ENCODE assay signal across 8 cellular contexts in the genomic region with DNA sequence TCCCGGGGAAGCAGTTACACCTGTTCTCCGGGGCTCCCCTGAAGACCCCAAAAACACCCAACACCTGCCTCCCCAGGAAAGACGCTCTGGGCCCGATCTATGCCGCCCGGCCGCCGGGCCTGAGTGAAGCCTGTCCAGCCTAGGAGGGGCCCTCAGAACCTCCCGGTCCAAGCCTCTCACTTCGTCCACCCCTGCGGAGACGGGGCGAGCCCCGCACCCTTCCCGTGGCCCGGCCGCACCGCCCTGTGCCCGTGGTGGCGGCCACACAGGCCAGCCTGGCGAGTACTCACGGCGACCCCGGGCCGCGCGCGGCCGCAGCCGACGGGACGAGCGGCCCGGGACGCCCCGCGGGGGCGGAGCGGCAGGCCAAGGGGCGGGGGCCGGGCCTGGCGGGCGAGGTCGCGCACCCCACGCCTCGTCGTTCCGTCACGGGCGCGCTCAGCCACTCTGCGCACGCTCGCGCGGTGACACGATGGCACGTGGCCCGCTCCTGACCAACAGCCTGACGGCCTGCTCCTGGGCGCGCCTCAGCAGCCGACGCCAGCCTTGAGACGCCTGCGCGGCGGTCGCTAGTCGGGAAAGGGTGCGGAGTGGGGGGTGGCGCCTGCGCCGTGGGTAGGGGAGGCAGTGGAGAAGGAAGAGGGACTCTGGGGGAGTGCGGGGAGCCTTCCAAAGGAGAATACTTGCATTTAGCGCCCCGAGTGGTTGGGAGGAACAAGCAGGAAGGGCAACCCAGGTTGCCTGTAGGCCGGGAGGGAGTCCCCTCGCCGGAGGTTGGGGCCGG.
DNase-seq lines count a peak whose midpoint lies in the region; ATAC-seq lines count a peak whose summit lies in the region.

PARP6 (minus strand) TSS at position 342 of the 784 bp plus-strand sequence. CDS start 5,077 bp downstream, outside the sequence.

- ATAC-seq in GM18909 (IDR thresholded peaks at IDR 0.05; ENCODE audit: poor library complexity, unreplicated experiment) (peak; percentile 96), HG03175 (IDR thresholded peaks at IDR 0.05; ENCODE audit: unreplicated experiment) (peak; percentile 96)
- peak; percentile 97 to 98 for ATAC-seq in activated CD4-positive, CD25-positive, alpha-beta regulatory T cell treated with anti-CD3 and anti-CD28 coated beads, Interleukin-2, amount 50 U/mL, for 24 hours

- peak; percentile 99 for DNase-seq in AG08396 (ENCODE audit: low spot score)
- peak; percentile 94 for DNase-seq in NCI-H345 (lab: John Stamatoyannopoulos, UW)
- DNase-seq in cerebellar cortex (ENCODE audit: low spot score) = peak; percentile 98
- DNase-seq in islet precursor cell = peak; percentile 99
- DNase-seq in stimulated activated CD4-positive, alpha-beta T cell treated with anti-CD3 and anti-CD28 coated beads, Interleukin-12 subunit alpha, Interleukin-12 subunit beta, amount 100 ng/mL, for 48 hours (ENCODE audit: low read depth in 2 of 3, low spot score in 1 of 3) = peak; percentile 96 to 98 (median 98)

Comparison
In these comparisons a context has a peak if more than half of its experiments do, and no peak if none do; other contexts are left out.
1. Peak in every context shown above with its lines: DNase-seq and ATAC-seq.